ENCODE assay signal across 1 cellular context in genomic region chr5:691817-692529, GRCh38.
TF ChIP-seq lines count a peak whose summit lies in the region.

No MANE protein-coding gene starts in this region.

TF ChIP-seq in HepG2, 621 proteins besides CTCF, POLR2A, EP300 and RAD21:
- no peak for TF ChIP-seq ZNF616 (CRISPR knock-in tag; IDR thresholded peaks at IDR 0.05; ENCODE audit: low read depth)
- TF ChIP-seq SKI (IDR thresholded peaks at IDR 0.05; ENCODE audit: partially characterized antibody), result no peak
- TF ChIP-seq ZNF773 (CRISPR knock-in tag; IDR thresholded peaks at IDR 0.05; ENCODE audit: borderline replicate concordance), result no peak
- no peak for TF ChIP-seq ZNF615 (CRISPR knock-in tag; IDR thresholded peaks at IDR 0.05; ENCODE audit: borderline replicate concordance)
TF ChIP-seq in HepG2: peak in this region for 0.
